1 cellular context compared by ENCODE assay signal in the genomic region with DNA sequence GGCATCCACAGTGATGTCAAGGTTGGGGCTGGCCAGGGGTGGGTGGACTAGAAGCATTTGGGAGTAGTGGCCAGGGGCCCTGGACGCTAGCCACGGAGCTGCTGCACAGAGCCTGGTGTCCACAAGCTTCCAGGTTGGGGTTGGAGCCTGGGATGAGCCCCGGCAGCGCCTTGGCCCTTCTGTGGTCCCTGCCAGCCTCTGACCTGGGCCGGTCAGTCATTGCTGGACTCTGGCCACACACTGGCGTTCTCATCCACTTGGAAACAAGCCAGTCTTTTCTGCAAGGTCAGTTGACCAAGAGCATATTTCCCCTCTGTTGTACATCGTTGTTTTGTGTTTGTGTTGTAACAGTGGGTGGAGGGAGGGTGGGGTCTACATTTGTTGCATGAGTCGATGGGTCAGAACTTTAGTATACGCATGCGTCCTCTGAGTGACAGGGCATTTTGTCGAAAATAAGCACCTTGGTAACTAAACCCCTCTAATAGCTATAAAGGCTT.
TF ChIP-seq lines count a peak whose summit lies in the region.

No MANE protein-coding gene starts in this region.

TF ChIP-seq in K562, 482 proteins besides CTCF, POLR2A, EP300 and RAD21:
- TF ChIP-seq POLR2AphosphoS2 (IDR thresholded peaks at IDR 0.05; ENCODE audit: low read length) (peak; percentile 88; the same call in 1 of the 2 replicates), HNRNPK (IDR thresholded peaks at IDR 0.05; ENCODE audit: low read depth, low read length, poor library complexity, severe bottlenecking) (no peak), RBFOX2 (IDR thresholded peaks at IDR 0.05; ENCODE audit: low read depth, low read length) (0 out of 2 replicates have a peak, but pooled peaks have one; percentile 16), MAZ (CRISPR knock-in tag; conservative IDR thresholded peaks at IDR 0.05 in 1 of 2, IDR thresholded peaks at IDR 0.05 in 1 of 2) (no peak), SUPT5H (IDR thresholded peaks at IDR 0.05) (peak; percentile 18; the same call in 1 of the 2 replicates), POLR2G (IDR thresholded peaks at IDR 0.05; ENCODE audit: low read depth, low read length) (peak; percentile 63), NR0B1 (IDR thresholded peaks at IDR 0.05; ENCODE audit: partially characterized antibody) (no peak), NFIC (IDR thresholded peaks at IDR 0.05) (peak; percentile 39), POLR2B (IDR thresholded peaks at IDR 0.05; ENCODE audit: low read depth, partially characterized antibody) (peak; percentile 22), MTA3 (IDR thresholded peaks at IDR 0.05; ENCODE audit: borderline replicate concordance) (no peak), MIER1 (IDR thresholded peaks at IDR 0.05; ENCODE audit: low read depth) (no peak)
- TF ChIP-seq, protein P1, sequence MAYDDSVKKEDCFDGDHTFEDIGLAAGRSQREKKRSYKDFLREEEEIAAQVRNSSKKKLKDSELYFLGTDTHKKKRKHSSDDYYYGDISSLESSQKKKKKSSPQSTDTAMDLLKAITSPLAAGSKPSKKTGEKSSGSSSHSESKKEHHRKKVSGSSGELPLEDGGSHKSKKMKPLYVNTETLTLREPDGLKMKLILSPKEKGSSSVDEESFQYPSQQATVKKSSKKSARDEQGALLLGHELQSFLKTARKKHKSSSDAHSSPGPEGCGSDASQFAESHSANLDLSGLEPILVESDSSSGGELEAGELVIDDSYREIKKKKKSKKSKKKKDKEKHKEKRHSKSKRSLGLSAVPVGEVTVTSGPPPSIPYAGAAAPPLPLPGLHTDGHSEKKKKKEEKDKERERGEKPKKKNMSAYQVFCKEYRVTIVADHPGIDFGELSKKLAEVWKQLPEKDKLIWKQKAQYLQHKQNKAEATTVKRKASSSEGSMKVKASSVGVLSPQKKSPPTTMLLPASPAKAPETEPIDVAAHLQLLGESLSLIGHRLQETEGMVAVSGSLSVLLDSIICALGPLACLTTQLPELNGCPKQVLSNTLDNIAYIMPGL (CRISPR knock-in tag; IDR thresholded peaks at IDR 0.05), result no peak
TF ChIP-seq in K562: peak in this region for 6.
